Comparison of ENCODE assay signal across 15 cellular contexts in the genomic region with DNA sequence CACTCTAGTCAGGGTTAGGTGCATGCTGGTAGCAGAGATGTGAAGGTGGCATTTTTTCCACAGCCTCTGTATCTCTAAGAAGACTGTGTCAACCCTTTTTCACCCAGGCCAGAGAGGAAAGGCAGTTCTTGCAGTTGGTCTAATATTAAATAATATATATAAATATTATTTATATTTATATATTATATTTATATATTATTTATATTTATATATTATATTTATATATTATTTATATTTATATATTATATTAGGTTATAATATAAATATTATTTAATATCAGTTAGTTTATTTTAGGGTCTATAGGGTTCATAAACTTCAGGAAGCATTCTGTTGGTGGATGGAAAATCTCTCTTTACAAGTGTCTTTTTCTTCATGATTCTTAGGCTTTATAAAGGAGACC.
DNase-seq lines count a peak whose midpoint lies in the region; ATAC-seq, FAIRE-seq and TF ChIP-seq lines count a peak whose summit lies in the region.
"Had no signal": no experiment of that assay in that cellular context is flagged by ENCODE, and none has a peak within 500 bp of the region (broad histone marks: within the 10 kb centered on the region; RNA-seq: fewer than 3 reads in every experiment).

No MANE protein-coding gene starts in this region.

- no peak overlapping the region for H3K27ac Mint-ChIP-seq in Calu3 (ENCODE audit: unreplicated experiment)
- H3K27ac Mint-ChIP-seq: CD14-positive monocyte; CD4-positive, alpha-beta memory T cell had no signal

- ATAC-seq in foreskin keratinocyte = no peak
- ATAC-seq: GM12878, HepG2 had no signal

- H3K27ac ChIP-seq in foreskin keratinocyte = peak overlapping the region; percentile 12
- H3K27ac ChIP-seq: BLaER1 had no signal

- H3K4me1 Mint-ChIP-seq in Calu3 (ENCODE audit: low read depth, unreplicated experiment) = peaks cover 5% of the 10 kb centered on the region
- H3K4me1 Mint-ChIP-seq: CD14-positive monocyte; CD4-positive, alpha-beta memory T cell had no signal

- no peak for TF ChIP-seq CTCF in foreskin keratinocyte (conservative IDR thresholded peaks at IDR 0.05)
- no peak for TF ChIP-seq CTCF in Calu3 (IDR thresholded peaks at IDR 0.05; ENCODE audit: unreplicated experiment)

- no peaks in the 10 kb centered on the region for H3K27me3 ChIP-seq in foreskin keratinocyte
- H3K27me3 ChIP-seq: BLaER1 had no signal

- CTCF ChIA-PET in Calu3 (lab: Charles Lee) = no interaction called here

- DNase-seq in RCC 7860 (ENCODE audit: low spot score) (no peak), foreskin keratinocyte (no peak), amygdala (lab: John Stamatoyannopoulos, UW) (no peak), NCI-H2171 treated with DMSO at 0.1 percent for 48 hours (lab: John Stamatoyannopoulos, UW) (no peak), Calu3 (no peak), RPMI8226 (no peak)
- DNase-seq: CD4-positive, alpha-beta memory T cell; DMS79 treated with DMSO at 0.1 percent for 48 hours; GOT3; H7 had no signal

- peaks cover 8% of the 10 kb centered on the region for H3K4me1 ChIP-seq in foreskin keratinocyte
- H3K4me1 ChIP-seq: BLaER1 had no signal

- BruUV-seq in Calu3 (replicated peaks; lab: Mats Ljungman, UMichigan) = no TSS peak

- H3K4me3 Mint-ChIP-seq in Calu3 (ENCODE audit: low read depth, unreplicated experiment) = no peak overlapping the region
- H3K4me3 Mint-ChIP-seq: CD4-positive, alpha-beta memory T cell had no signal

- H3K36me3 Mint-ChIP-seq in Calu3 (ENCODE audit: insufficient read depth, unreplicated experiment) = no peaks in the 10 kb centered on the region
- H3K36me3 Mint-ChIP-seq: CD14-positive monocyte; CD4-positive, alpha-beta memory T cell had no signal

- intact Hi-C loops in Calu3 (cut with micrococcal nuclease; ENCODE audit: unreplicated experiment) = no loop called here

- H3K9me3 Mint-ChIP-seq in Calu3 (ENCODE audit: low read depth, unreplicated experiment) = peaks cover 10% of the 10 kb centered on the region

- FAIRE-seq in G401.6 (lab: Jason Lieb, UNC) (peak; percentile 75), RCC 7860 (lab: Jason Lieb, UNC) (peak; percentile 47)
- FAIRE-seq: HepG2 had no signal

- H3K27me3 Mint-ChIP-seq in Calu3 (ENCODE audit: unreplicated experiment) = no peaks in the 10 kb centered on the region
